ENCODE assay signal across 19 cellular contexts in the genomic region with DNA sequence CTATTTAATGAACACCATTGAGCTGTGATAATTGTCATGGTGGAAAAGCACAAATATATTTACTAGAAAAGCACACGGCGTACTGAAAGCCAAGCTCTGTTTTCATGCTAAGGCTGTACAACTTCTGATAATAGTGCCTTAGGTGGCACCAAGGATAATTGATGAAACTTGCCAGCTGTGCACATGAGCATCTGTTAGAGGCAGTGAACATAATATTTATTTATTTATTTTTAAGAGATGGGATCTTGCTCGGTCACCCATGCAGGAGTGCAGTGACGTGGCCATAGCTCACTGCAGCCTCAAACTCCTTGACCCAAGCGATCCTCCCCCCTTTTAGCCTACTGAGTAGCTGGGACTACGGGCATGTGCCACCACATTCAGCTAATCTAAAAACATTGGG.
"Had no signal": no experiment of that assay in that cellular context is flagged by ENCODE, and none has a peak within 500 bp of the region (broad histone marks: within the 10 kb centered on the region; RNA-seq: fewer than 3 reads in every experiment).

No MANE protein-coding gene starts in this region.

- H3K4me3 Mint-ChIP-seq: natural killer cell treated with Interleukin-12 subunit alpha and Interleukin-12 subunit beta and Interleukin-15 and Interleukin-18, amount 100 ng/mL, for 72 hours had no signal

- H3K9me3 Mint-ChIP-seq: natural killer cell treated with Interleukin-12 subunit alpha and Interleukin-12 subunit beta and Interleukin-15 and Interleukin-18, amount 100 ng/mL, for 72 hours had no signal

- H3K36me3 ChIP-seq: esophagus muscularis mucosa, gastrocnemius medialis, neutrophil, thyroid gland, upper lobe of left lung, uterus had no signal

- H3K27me3 ChIP-seq: esophagus muscularis mucosa, gastrocnemius medialis, neutrophil, thyroid gland, upper lobe of left lung, uterus had no signal

- DNase-seq: effector CD4-positive, alpha-beta T cell; gastrocnemius medialis; kidney; left cardiac atrium; left ventricle myocardium superior; posterior cingulate gyrus; right cardiac atrium; small intestine; stimulated activated CD4-positive, alpha-beta T cell treated with anti-CD3 and anti-CD28 coated beads, Interleukin-12 subunit alpha, Interleukin-12 subunit beta, amount 100 ng/mL, for 4 hours; stimulated activated naive CD4-positive, alpha-beta T cell; thyroid gland; upper lobe of left lung; uterus had no signal

- H3K4me1 ChIP-seq: gastrocnemius medialis, thyroid gland, upper lobe of left lung, uterus had no signal

- H3K4me3 ChIP-seq: coronary artery, esophagus muscularis mucosa, gastrocnemius medialis, lung, thyroid gland, upper lobe of left lung, uterus had no signal

- H3K27ac Mint-ChIP-seq: natural killer cell treated with Interleukin-12 subunit alpha and Interleukin-12 subunit beta and Interleukin-15 and Interleukin-18, amount 100 ng/mL, for 72 hours had no signal

- H3K27ac ChIP-seq: coronary artery, epithelial cell of prostate, esophagus muscularis mucosa, gastrocnemius medialis, neutrophil, thyroid gland, upper lobe of left lung, uterus had no signal

- ATAC-seq: left cardiac atrium; left ventricle myocardium superior; natural killer cell treated with Interleukin-12 subunit alpha and Interleukin-12 subunit beta and Interleukin-15 and Interleukin-18, amount 100 ng/mL, for 72 hours; right cardiac atrium had no signal

- H3K36me3 Mint-ChIP-seq: natural killer cell treated with Interleukin-12 subunit alpha and Interleukin-12 subunit beta and Interleukin-15 and Interleukin-18, amount 100 ng/mL, for 72 hours had no signal

- H3K9me3 ChIP-seq: esophagus muscularis mucosa, gastrocnemius medialis, neutrophil, thyroid gland, upper lobe of left lung, uterus had no signal
